ENCODE assay signal across 6 cellular contexts in the genomic region with DNA sequence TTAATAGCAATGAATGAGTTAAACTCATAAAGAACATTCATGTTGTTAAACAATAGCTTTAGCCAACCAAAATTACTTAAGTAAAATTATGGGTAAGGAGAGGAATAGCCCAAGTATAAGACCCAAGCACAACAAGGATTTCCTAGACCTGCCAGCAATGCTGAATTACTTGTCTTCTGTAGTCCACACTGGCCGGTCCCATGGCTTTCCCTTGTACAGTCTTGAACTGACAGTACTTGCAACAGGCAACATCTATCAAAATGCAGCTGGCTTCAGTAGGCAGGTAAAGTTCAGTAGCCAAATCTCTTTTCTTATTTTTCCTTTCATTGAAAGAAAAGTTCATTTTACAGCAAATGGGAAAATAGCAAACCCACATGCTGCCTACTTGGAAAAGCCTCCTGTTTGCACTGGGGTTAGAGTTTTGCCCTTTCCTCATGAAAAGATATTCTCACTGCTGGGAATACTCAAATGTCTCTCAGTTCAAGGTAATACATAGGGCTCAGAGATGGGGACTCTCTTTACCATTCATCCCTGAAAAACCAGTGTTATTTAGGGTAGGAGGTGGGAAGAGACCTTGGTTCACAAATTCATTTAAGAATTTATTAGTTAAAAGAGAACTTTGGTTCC.
"Had no signal": no experiment of that assay in that cellular context is flagged by ENCODE, and none has a peak within 500 bp of the region (broad histone marks: within the 10 kb centered on the region; RNA-seq: fewer than 3 reads in every experiment).

No MANE protein-coding gene starts in this region.

- H3K36me3 Mint-ChIP-seq: IgD-negative memory B cell had no signal

- H3K27me3 Mint-ChIP-seq: IgD-negative memory B cell had no signal

- H3K9me3 ChIP-seq: HAP-1 had no signal

- H3K9me3 Mint-ChIP-seq: IgD-negative memory B cell had no signal

- H3K36me3 ChIP-seq: HAP-1 had no signal

- H3K4me3 ChIP-seq: HAP-1 had no signal

- DNase-seq: GOT3, H7, KBM-7 had no signal

- ATAC-seq: HCT116 had no signal

- H3K27ac Mint-ChIP-seq: IgD-negative memory B cell had no signal

- H3K4me3 Mint-ChIP-seq: IgD-negative memory B cell had no signal
